10 cellular contexts compared by ENCODE assay signal in the genomic region with DNA sequence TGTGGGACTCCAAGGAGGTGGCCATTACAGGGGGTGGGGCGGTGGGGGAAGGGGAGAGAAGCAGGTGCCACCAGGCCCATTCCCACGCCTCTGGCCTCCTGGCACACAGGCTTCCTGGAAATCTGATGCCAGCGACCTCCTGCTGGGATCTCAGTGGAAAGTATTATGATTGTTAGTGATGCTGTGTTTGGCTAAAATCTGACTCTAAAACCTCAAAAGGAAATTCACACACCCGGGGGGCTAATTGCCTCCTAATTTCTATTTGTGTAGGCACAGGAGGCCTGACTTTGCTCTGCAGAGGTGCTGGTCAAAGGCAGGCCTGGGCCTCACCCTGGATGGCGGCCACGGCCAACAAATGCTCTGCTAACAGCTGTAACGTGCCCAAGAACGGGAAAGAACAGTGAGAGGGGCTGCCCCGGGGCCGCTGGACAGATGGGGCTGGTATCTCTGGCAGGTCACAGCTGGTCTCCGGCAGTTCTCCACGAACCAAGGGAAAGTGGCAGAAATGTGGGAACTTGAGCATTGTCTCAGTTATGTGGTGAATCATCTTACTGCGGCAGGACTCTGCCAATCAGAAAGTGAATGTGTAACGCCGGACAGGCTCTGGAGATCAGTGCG. TPM values are rescaled to one million over a fixed set of nuclear protein-coding genes. Genes with fewer than 3 reads are reported as not detected.
DNase-seq lines count a peak whose midpoint lies in the region; ATAC-seq and TF ChIP-seq lines count a peak whose summit lies in the region.
"Had no signal": no experiment of that assay in that cellular context is flagged by ENCODE, and none has a peak within 500 bp of the region (broad histone marks: within the 10 kb centered on the region; RNA-seq: fewer than 3 reads in every experiment).

No MANE protein-coding gene starts in this region.

- peaks cover 9% of the 10 kb centered on the region for H3K4me1 Mint-ChIP-seq in activated naive CD8-positive, alpha-beta T cell (ENCODE audit: low read depth)
- H3K4me1 Mint-ChIP-seq in activated naive CD8-positive, alpha-beta T cell treated with anti-CD3 and anti-CD28 coated beads, Interleukin-2, amount 50 U/mL, for 24 hours, result peaks cover 17% of the 10 kb centered on the region

- H3K27ac ChIP-seq in transverse colon (peak overlapping the region; percentile 21 to 78 (median 36)), smooth muscle cell (ENCODE audit: low read depth) (no peak overlapping the region)
- H3K27ac ChIP-seq: BLaER1 treated with 17β-estradiol and CSF1 and Interleukin-3, amounts not matched to agents 10 nM and 100 nM had no signal

- peak overlapping the region; percentile 66 for H3K27ac Mint-ChIP-seq in activated naive CD8-positive, alpha-beta T cell
- no peak overlapping the region for H3K27ac Mint-ChIP-seq in activated naive CD8-positive, alpha-beta T cell treated with anti-CD3 and anti-CD28 coated beads, Interleukin-2, amount 50 U/mL, for 24 hours

- DNase-seq in activated naive CD8-positive, alpha-beta T cell treated with anti-CD3 and anti-CD28 coated beads, Interleukin-2, amount 50 U/mL, for 24 hours, result no peak
- DNase-seq in NCI-H748 treated with DMSO at 0.1 percent for 48 hours (lab: John Stamatoyannopoulos, UW) (peak; percentile 94), transverse colon (no peak), smooth muscle cell (lab: John Stamatoyannopoulos, UW; ENCODE audit: unreplicated experiment) (no peak)
- DNase-seq: activated CD4-positive, alpha-beta T cell treated with anti-CD3 and anti-CD28 coated beads for 1 hour had no signal

- 70% methylated on average over 16 of the region's 16 CpGs; no CpG with 5 or more reads in 1 of the 2 donors for WGBS in transverse colon (ENCODE audit: low coverage in 1 of 2), 2 donors
- 61% methylated on average over 16 of the region's 16 CpGs for WGBS in smooth muscle cell (ENCODE audit: low lambda C conversion rate)

- in situ Hi-C loops in transverse colon (cut with MboI; ENCODE audit: low pct_ligation_motif_present in 1 of 4, low pct_unique_long_range_greater_than_20kb in 1 of 4, low sequenced_read_pairs in 3 of 4), result loop anchor here in 2 of 4 donors (5.0 kb wide), 1 partner anchor 61 kb away; no protein-coding TSS in a partner anchor

- peaks cover 1% of the 10 kb centered on the region for H3F3A ChIP-seq in smooth muscle cell (ENCODE audit: low read depth)

- H3K36me3 ChIP-seq in transverse colon, result no peaks in the 10 kb centered on the region
- H3K36me3 ChIP-seq in smooth muscle cell (ENCODE audit: low read depth), result no peaks in the 10 kb centered on the region
- H3K36me3 ChIP-seq: BLaER1 treated with 17β-estradiol and CSF1 and Interleukin-3, amounts not matched to agents 10 nM and 100 nM had no signal

- H3K27me3 ChIP-seq in transverse colon (peaks cover 10% of the 10 kb centered on the region), smooth muscle cell (ENCODE audit: low read depth) (peaks cover 13% of the 10 kb centered on the region)

- no peak for TF ChIP-seq EP300 in transverse colon (IDR thresholded peaks at IDR 0.05; ENCODE audit: low read depth)

- H3K4me2 ChIP-seq in smooth muscle cell, result no peak overlapping the region

- no peaks in the 10 kb centered on the region for H3K9me3 Mint-ChIP-seq in activated naive CD8-positive, alpha-beta T cell (ENCODE audit: low read depth)
- no peaks in the 10 kb centered on the region for H3K9me3 Mint-ChIP-seq in activated naive CD8-positive, alpha-beta T cell treated with anti-CD3 and anti-CD28 coated beads, Interleukin-2, amount 50 U/mL, for 24 hours

- intact Hi-C loops in transverse colon (cut with DNase I; ENCODE audit: low total_unique reads), result no loop called here

- peaks cover 2% of the 10 kb centered on the region for H3K27me3 Mint-ChIP-seq in activated naive CD8-positive, alpha-beta T cell
- H3K27me3 Mint-ChIP-seq in activated naive CD8-positive, alpha-beta T cell treated with anti-CD3 and anti-CD28 coated beads, Interleukin-2, amount 50 U/mL, for 24 hours, result peaks cover 22% of the 10 kb centered on the region

- peaks cover 0 to 9% (median 4%) of the 10 kb centered on the region in 4 donors for H3K4me1 ChIP-seq in transverse colon
- peaks cover 4% of the 10 kb centered on the region for H3K4me1 ChIP-seq in smooth muscle cell (ENCODE audit: low read depth)

- no peaks in the 10 kb centered on the region for H4K20me1 ChIP-seq in smooth muscle cell (ENCODE audit: low read depth)

- H3K4me3 ChIP-seq in transverse colon (no peak overlapping the region), smooth muscle cell (no peak overlapping the region)
- H3K4me3 ChIP-seq: BLaER1 treated with 17β-estradiol and CSF1 and Interleukin-3, amounts not matched to agents 10 nM and 100 nM had no signal

- H3K79me2 ChIP-seq in smooth muscle cell (ENCODE audit: low read depth), result no peaks in the 10 kb centered on the region

- no peak for TF ChIP-seq CTCF in transverse colon (IDR thresholded peaks at IDR 0.05)
- no peak for TF ChIP-seq CTCF in smooth muscle cell (IDR thresholded peaks at IDR 0.05; ENCODE audit: borderline replicate concordance, insufficient read depth, poor library complexity, severe bottlenecking)

- TF ChIP-seq POLR2A in transverse colon (IDR thresholded peaks at IDR 0.05), result no peak

- H3K9me3 ChIP-seq in transverse colon, result no peaks in the 10 kb centered on the region
- no peaks in the 10 kb centered on the region for H3K9me3 ChIP-seq in smooth muscle cell (replicated peaks; ENCODE audit: low read depth)
- H3K9me3 ChIP-seq: BLaER1 treated with 17β-estradiol and CSF1 and Interleukin-3, amounts not matched to agents 10 nM and 100 nM had no signal

- no peak overlapping the region for H3K9ac ChIP-seq in smooth muscle cell (ENCODE audit: low read depth)
- H3K9ac ChIP-seq: BLaER1 treated with 17β-estradiol and CSF1 and Interleukin-3, amounts not matched to agents 10 nM and 100 nM had no signal

- no peaks in the 10 kb centered on the region for H3K36me3 Mint-ChIP-seq in activated naive CD8-positive, alpha-beta T cell
- H3K36me3 Mint-ChIP-seq in activated naive CD8-positive, alpha-beta T cell treated with anti-CD3 and anti-CD28 coated beads, Interleukin-2, amount 50 U/mL, for 24 hours (ENCODE audit: low read depth), result no peaks in the 10 kb centered on the region

- H2AFZ ChIP-seq in smooth muscle cell (ENCODE audit: low read depth), result no peak overlapping the region

- H3K4me3 Mint-ChIP-seq in activated naive CD8-positive, alpha-beta T cell, result no peak overlapping the region
- no peak overlapping the region for H3K4me3 Mint-ChIP-seq in activated naive CD8-positive, alpha-beta T cell treated with anti-CD3 and anti-CD28 coated beads, Interleukin-2, amount 50 U/mL, for 24 hours

- ATAC-seq in activated naive CD8-positive, alpha-beta T cell treated with anti-CD3 and anti-CD28 coated beads, Interleukin-2, amount 50 U/mL, for 24 hours, result no peak
- ATAC-seq in esophagus mucosa, result peak; percentile 5
- no peak for ATAC-seq in HG03378 (IDR thresholded peaks at IDR 0.05; ENCODE audit: unreplicated experiment)
- ATAC-seq in GM18498 (IDR thresholded peaks at IDR 0.05; ENCODE audit: unreplicated experiment), result no peak

RNA-seq across cellular contexts. Expression of a gene that starts 14.3 kb away (rescaled TPM):
- not detected for total RNA-seq in esophagus mucosa
- total RNA-seq in transverse colon, result not detected
- not detected in 2 replicates for total RNA-seq in smooth muscle cell
- not detected in 2 replicates for polyA plus RNA-seq in smooth muscle cell

RNA-seq across cellular contexts. Expression of a gene that starts 35.0 kb away (rescaled TPM):
- total RNA-seq in esophagus mucosa, result 1.00 TPM
- 10 to 100 TPM; 22.1 to 35.8 (median 27.9) TPM for total RNA-seq in transverse colon
- total RNA-seq in smooth muscle cell, result 0.99 and 6.5 TPM in 2 replicates
- polyA plus RNA-seq in smooth muscle cell, result 0.30 TPM in 1 of 2 replicates, not detected in the other

RNA-seq across cellular contexts. Expression of a gene that starts 55.7 kb away (rescaled TPM):
- total RNA-seq in esophagus mucosa (not detected), transverse colon (not detected), smooth muscle cell (not detected in 2 replicates)
- not detected in 2 replicates for polyA plus RNA-seq in smooth muscle cell
